Comparison of ENCODE assay signal across 8 cellular contexts in genomic region chr13:50127017-50127725, GRCh38.
DNase-seq lines count a peak whose midpoint lies in the region; ATAC-seq and TF ChIP-seq lines count a peak whose summit lies in the region.

No MANE protein-coding gene starts in this region.

- POLR2A ChIA-PET in CD4-positive, alpha-beta T cell (lab: Charles Lee): interaction anchor here (0.8 to 9.7 kb wide), 21 partner anchors 10 to 1326 kb away, joined by 3 to 498 read pairs (median 20); partner anchors contain the start of genes FNDC3A, INTS6, KPNA3 and RNASEH2B

- peaks cover 55% of the 10 kb centered on the region for H3K27me3 Mint-ChIP-seq in CD4-positive, alpha-beta T cell
- H3K27me3 Mint-ChIP-seq in central memory CD8-positive, alpha-beta T cell: peaks cover 62% of the 10 kb centered on the region

- CTCF ChIA-PET in CD4-positive, alpha-beta T cell (lab: Charles Lee): interaction anchor here (0.9 to 2.8 kb wide), 5 partner anchors 43 to 785 kb away, joined by 3 to 17 read pairs (median 8); partner anchors contain the start of gene TRIM13

- H3K9me3 Mint-ChIP-seq in CD4-positive, alpha-beta T cell: no peaks in the 10 kb centered on the region
- H3K9me3 Mint-ChIP-seq in central memory CD8-positive, alpha-beta T cell: no peaks in the 10 kb centered on the region

- peak overlapping the region; percentile 98 for H3K27ac ChIP-seq in CD4-positive, alpha-beta T cell (ENCODE audit: low read depth, low read length)
- peak overlapping the region; percentile 100 for H3K27ac ChIP-seq in lower lobe of right lung

- H3K27me3 ChIP-seq in CD4-positive, alpha-beta T cell (ENCODE audit: control insufficient read depth, insufficient read depth, low read length): peaks cover 44% of the 10 kb centered on the region
- peaks cover 40% of the 10 kb centered on the region for H3K27me3 ChIP-seq in lower lobe of right lung (ENCODE audit: low read depth)

- H3K4me3 ChIP-seq in lower lobe of right lung: peak overlapping the region; percentile 92

- H3K27ac Mint-ChIP-seq in CD4-positive, alpha-beta T cell: peak overlapping the region; percentile 94
- peak overlapping the region; percentile 71 for H3K27ac Mint-ChIP-seq in central memory CD8-positive, alpha-beta T cell (ENCODE audit: low read depth)

- no peak for TF ChIP-seq CTCF in CD4-positive, alpha-beta T cell (IDR thresholded peaks at IDR 0.05)
- no peak for TF ChIP-seq CTCF in lower lobe of right lung (IDR thresholded peaks at IDR 0.05)

- H3K36me3 ChIP-seq in lower lobe of right lung: no peaks in the 10 kb centered on the region

- intact Hi-C loops in CD4-positive, alpha-beta T cell (cut with DNase I, micrococcal nuclease): loop anchor here (5.0 to 10.0 kb wide), 5 partner anchors 190 to 1698 kb away; partner anchors contain the start of genes CAB39L (in 1 of the 2), SETDB2 (in 1 of the 2) and SPRYD7 (in 1 of the 2)
- intact Hi-C loops in lower lobe of right lung (cut with DNase I): no loop called here

- no peak for ATAC-seq in CD4-positive, alpha-beta T cell (ENCODE audit: poor library complexity)
- no peak for ATAC-seq in central memory CD8-positive, alpha-beta T cell (replicated peaks; ENCODE audit: extremely low read depth, poor library complexity, severe bottlenecking)
- ATAC-seq in lower lobe of right lung (no peak), HG03457 (IDR thresholded peaks at IDR 0.05; ENCODE audit: unreplicated experiment) (no peak)
- no peak for ATAC-seq in stimulated activated naive CD8-positive, alpha-beta T cell treated with anti-CD3 and anti-CD28 coated beads, Interleukin-15, Interleukin-2, amounts not matched to agents 100 U/mL and 50 U/mL, for 24 hours

- peaks cover 25% of the 10 kb centered on the region for H3K36me3 Mint-ChIP-seq in CD4-positive, alpha-beta T cell (ENCODE audit: low read depth)
- peaks cover 54% of the 10 kb centered on the region for H3K36me3 Mint-ChIP-seq in central memory CD8-positive, alpha-beta T cell (ENCODE audit: insufficient read depth)

- DNase-seq in CD4-positive, alpha-beta T cell: peak in 8 of 10 experiments; percentile 35 to 62 (median 42)
- DNase-seq in T-helper 2 cell (peak; percentile 31 to 69 (median 36)), lower lobe of right lung (peak; percentile 83), SHP77 treated with DMSO at 0.1 percent for 48 hours (lab: John Stamatoyannopoulos, UW) (no peak), NCI-H2171 (lab: John Stamatoyannopoulos, UW) (no peak)
- peak in 1 of 2 donors; percentile 21 for DNase-seq in central memory CD8-positive, alpha-beta T cell (ENCODE audit: low spot score in 2 of 2)
- peak; percentile 60 for DNase-seq in stimulated activated naive CD8-positive, alpha-beta T cell treated with anti-CD3 and anti-CD28 coated beads, Interleukin-15, Interleukin-2, amounts not matched to agents 100 U/mL and 50 U/mL, for 24 hours

- peaks cover 68% of the 10 kb centered on the region for H3K4me1 Mint-ChIP-seq in CD4-positive, alpha-beta T cell (ENCODE audit: low read depth)
- H3K4me1 Mint-ChIP-seq in central memory CD8-positive, alpha-beta T cell: peaks cover 57% of the 10 kb centered on the region

- H3K4me3 Mint-ChIP-seq in CD4-positive, alpha-beta T cell: peak overlapping the region; percentile 95
- peak overlapping the region; percentile 80 for H3K4me3 Mint-ChIP-seq in central memory CD8-positive, alpha-beta T cell

- H3K9me3 ChIP-seq in CD4-positive, alpha-beta T cell (ENCODE audit: control insufficient read depth, low read length): no peaks in the 10 kb centered on the region
- H3K9me3 ChIP-seq in lower lobe of right lung: no peaks in the 10 kb centered on the region

- H3K4me1 ChIP-seq in lower lobe of right lung: peaks cover 53% of the 10 kb centered on the region

Comparison
In these comparisons a context has a peak if more than half of its experiments do, and no peak if none do; other contexts are left out.
1. DNase-seq: peak in CD4-positive, alpha-beta T cell (8 of 10), T-helper 2 cell (5 of 5), lower lobe of right lung (single experiment) and stimulated activated naive CD8-positive, alpha-beta T cell treated with anti-CD3 and anti-CD28 coated beads, Interleukin-15, Interleukin-2, amounts not matched to agents 100 U/mL and 50 U/mL, for 24 hours (single experiment); none in SHP77 treated with DMSO at 0.1 percent for 48 hours (single experiment) and NCI-H2171 (single experiment).